In genomic region chr4:146844761-146845160, GRCh38 we compare ENCODE assay signal across 24 cellular contexts.
"Had no signal": no experiment of that assay in that cellular context is flagged by ENCODE, and none has a peak within 500 bp of the region (broad histone marks: within the 10 kb centered on the region; RNA-seq: fewer than 3 reads in every experiment).

No MANE protein-coding gene starts in this region.

- H3K27me3 ChIP-seq: esophagus muscularis mucosa, gastroesophageal sphincter, pancreas, right atrium auricular region, suprapubic skin, transverse colon, uterus had no signal

- H3K27ac ChIP-seq: dorsolateral prefrontal cortex, esophagus muscularis mucosa, foreskin keratinocyte, gastroesophageal sphincter, heart right ventricle, lower lobe of right lung, pancreas, right atrium auricular region, suprapubic skin, transverse colon, upper lobe of right lung, uterus had no signal

- H3K4me3 ChIP-seq: dorsolateral prefrontal cortex, esophagus muscularis mucosa, gastroesophageal sphincter, heart right ventricle, lower lobe of right lung, pancreas, right atrium auricular region, smooth muscle cell, suprapubic skin, transverse colon, upper lobe of right lung, uterus had no signal

- H3K4me1 ChIP-seq: esophagus muscularis mucosa, foreskin keratinocyte, gastroesophageal sphincter, heart right ventricle, lower lobe of right lung, pancreas, right atrium auricular region, suprapubic skin, transverse colon, upper lobe of right lung, uterus had no signal

- H3K4me3 Mint-ChIP-seq: natural killer cell; stimulated activated naive CD8-positive, alpha-beta T cell treated with anti-CD3 and anti-CD28 coated beads, Interleukin-15, amount 100 ng/mL, for 72 hours had no signal

- H3K27ac Mint-ChIP-seq: natural killer cell; stimulated activated naive CD8-positive, alpha-beta T cell treated with anti-CD3 and anti-CD28 coated beads, Interleukin-15, amount 100 ng/mL, for 72 hours had no signal

- H3K9me3 Mint-ChIP-seq: natural killer cell; stimulated activated naive CD8-positive, alpha-beta T cell treated with anti-CD3 and anti-CD28 coated beads, Interleukin-15, amount 100 ng/mL, for 72 hours had no signal

- H3K36me3 Mint-ChIP-seq: natural killer cell had no signal

- H3K9me3 ChIP-seq: esophagus muscularis mucosa, gastroesophageal sphincter, heart right ventricle, lower lobe of right lung, pancreas, right atrium auricular region, suprapubic skin, transverse colon, upper lobe of right lung, uterus had no signal

- H3K36me3 ChIP-seq: esophagus muscularis mucosa, gastroesophageal sphincter, heart right ventricle, lower lobe of right lung, pancreas, right atrium auricular region, suprapubic skin, transverse colon, upper lobe of right lung, uterus had no signal

- H3K4me2 ChIP-seq: smooth muscle cell had no signal

- H3K4me1 Mint-ChIP-seq: natural killer cell; stimulated activated naive CD8-positive, alpha-beta T cell treated with anti-CD3 and anti-CD28 coated beads, Interleukin-15, amount 100 ng/mL, for 72 hours had no signal

- DNase-seq: dorsolateral prefrontal cortex; effector CD8-positive, alpha-beta T cell; foreskin keratinocyte; glutamatergic neuron; heart right ventricle; hippocampal formation; left ventricle myocardium superior; lower lobe of right lung; natural killer cell; pancreas; stimulated activated CD4-positive, alpha-beta T cell treated with anti-CD3 and anti-CD28 coated beads, Interleukin-12 subunit alpha, Interleukin-12 subunit beta, amount 100 ng/mL, for 4 hours; stimulated activated CD4-positive, alpha-beta T cell treated with anti-CD3 and anti-CD28 coated beads, Interleukin-1b, Interleukin-23, amount 100 ng/mL, for 48 hours; stimulated activated CD4-positive, alpha-beta T cell treated with anti-CD3 and anti-CD28 coated beads, Interleukin-4, amount 100 ng/mL, for 1 hour; stimulated activated CD8-positive, alpha-beta memory T cell treated with anti-CD3 and anti-CD28 coated beads, Interleukin-4, amount 100 ng/mL, for 48 hours; stimulated activated naive CD4-positive, alpha-beta T cell; stimulated activated naive CD8-positive, alpha-beta T cell treated with anti-CD3 and anti-CD28 coated beads, Interleukin-15, amount 100 ng/mL, for 72 hours; transverse colon; upper lobe of right lung; uterus had no signal
